In genomic region chr20:33731693-33732165, GRCh38 we compare ENCODE assay signal across 8 cellular contexts. TPM values are rescaled to one million over a fixed set of nuclear protein-coding genes. Genes with fewer than 3 reads are reported as not detected.
DNase-seq lines count a peak whose midpoint lies in the region; ATAC-seq lines count a peak whose summit lies in the region.

Gene ZNF341, plus strand, starts transcription at chr20:33731996. Its CDS starts 26 bp downstream, at chr20:33732022.

- H3K27ac ChIP-seq in CD4-positive, CD25-positive, alpha-beta regulatory T cell (ENCODE audit: insufficient read depth, low read length, poor library complexity, severe bottlenecking), result peak within 1 kb of the TSS; percentile 73
- H3K27ac ChIP-seq in effector memory CD4-positive, alpha-beta T cell (ENCODE audit: insufficient read depth, low read length, poor library complexity, severe bottlenecking), result peak within 1 kb of the TSS; percentile 56

- H3K9me3 ChIP-seq in CD4-positive, CD25-positive, alpha-beta regulatory T cell (ENCODE audit: control insufficient read depth in 2 of 2, low read length in 2 of 2), result peaks cover 0 to 8% of the 10 kb centered on the region in 2 experiments
- no peaks in the 10 kb centered on the region for H3K9me3 ChIP-seq in effector memory CD4-positive, alpha-beta T cell (ENCODE audit: control insufficient read depth, low read length)

- no peaks in the 10 kb centered on the region for H3K27me3 ChIP-seq in CD4-positive, CD25-positive, alpha-beta regulatory T cell (ENCODE audit: control insufficient read depth, insufficient read depth, low read length)
- H3K27me3 ChIP-seq in effector memory CD4-positive, alpha-beta T cell (replicated peaks; ENCODE audit: control insufficient read depth, insufficient read depth, low read length, poor library complexity, severe bottlenecking), result no peaks in the 10 kb centered on the region

- peak within 1 kb of the TSS; percentile 74 for H3K4me3 ChIP-seq in CD4-positive, CD25-positive, alpha-beta regulatory T cell (ENCODE audit: low read depth, low read length)
- peak within 1 kb of the TSS; percentile 60 for H3K4me3 ChIP-seq in effector memory CD4-positive, alpha-beta T cell (ENCODE audit: insufficient read depth, low read depth, low read length, poor library complexity, severe bottlenecking)

- H3K9me3 Mint-ChIP-seq in CD4-positive, CD25-positive, alpha-beta regulatory T cell, result peaks cover 0 to 9% (median 2%) of the 10 kb centered on the region in 7 donors
- H3K9me3 Mint-ChIP-seq in activated CD4-positive, alpha-beta memory T cell treated with anti-CD3 and anti-CD28 coated beads, Interleukin-2, amount 10 ng/mL, durations not matched to agents 7 days and 5 days, result peaks cover 8% of the 10 kb centered on the region

- ATAC-seq in CD4-positive, CD25-positive, alpha-beta regulatory T cell (ENCODE audit: low read depth in 2 of 2), result peak; percentile 86 to 88
- ATAC-seq in GM19397 (IDR thresholded peaks at IDR 0.05; ENCODE audit: unreplicated experiment) (peak; percentile 75), HG03520 (IDR thresholded peaks at IDR 0.05; ENCODE audit: unreplicated experiment) (peak; percentile 83)

- peak within 1 kb of the TSS; percentile 95 to 99 (median 97) for H3K27ac Mint-ChIP-seq in CD4-positive, CD25-positive, alpha-beta regulatory T cell
- peak within 1 kb of the TSS; percentile 91 for H3K27ac Mint-ChIP-seq in activated CD4-positive, alpha-beta memory T cell treated with anti-CD3 and anti-CD28 coated beads, Interleukin-2, amount 10 ng/mL, durations not matched to agents 7 days and 5 days

- peaks cover 3 to 30% (median 13%) of the 10 kb centered on the region in 4 donors for H3K4me1 Mint-ChIP-seq in CD4-positive, CD25-positive, alpha-beta regulatory T cell
- peaks cover 28% of the 10 kb centered on the region for H3K4me1 Mint-ChIP-seq in activated CD4-positive, alpha-beta memory T cell treated with anti-CD3 and anti-CD28 coated beads, Interleukin-2, amount 10 ng/mL, durations not matched to agents 7 days and 5 days

- POLR2A ChIA-PET in activated CD4-positive, alpha-beta memory T cell treated with anti-CD3 and anti-CD28 coated beads, Interleukin-2, amount 10 ng/mL, durations not matched to agents 7 days and 5 days (lab: Charles Lee), result interaction anchor here (0.7 to 3.2 kb wide), 23 partner anchors 10 to 381 kb away, joined by 3 to 27 read pairs (median 4); partner anchors contain the start of genes ACTL10, C20orf144, CBFA2T2 and CHMP4B

- peaks cover 16% of the 10 kb centered on the region for H3K4me1 ChIP-seq in CD4-positive, CD25-positive, alpha-beta regulatory T cell (ENCODE audit: control insufficient read depth, insufficient read depth, low read length, poor library complexity, severe bottlenecking)
- peaks cover 3% of the 10 kb centered on the region for H3K4me1 ChIP-seq in effector memory CD4-positive, alpha-beta T cell (ENCODE audit: control insufficient read depth, insufficient read depth, low read length, poor library complexity, severe bottlenecking)

- peak within 1 kb of the TSS; percentile 92 to 97 (median 94) for H3K4me3 Mint-ChIP-seq in CD4-positive, CD25-positive, alpha-beta regulatory T cell
- peak within 1 kb of the TSS; percentile 80 for H3K4me3 Mint-ChIP-seq in activated CD4-positive, alpha-beta memory T cell treated with anti-CD3 and anti-CD28 coated beads, Interleukin-2, amount 10 ng/mL, durations not matched to agents 7 days and 5 days

- peaks cover 5% of the 10 kb centered on the region for H3K36me3 Mint-ChIP-seq in CD4-positive, CD25-positive, alpha-beta regulatory T cell
- H3K36me3 Mint-ChIP-seq in activated CD4-positive, alpha-beta memory T cell treated with anti-CD3 and anti-CD28 coated beads, Interleukin-2, amount 10 ng/mL, durations not matched to agents 7 days and 5 days (ENCODE audit: low read depth), result peaks cover 17% of the 10 kb centered on the region

- CTCF ChIA-PET in activated CD4-positive, alpha-beta memory T cell treated with anti-CD3 and anti-CD28 coated beads, Interleukin-2, amount 10 ng/mL, durations not matched to agents 7 days and 5 days (lab: Charles Lee), result interaction anchor here (0.6 to 2.4 kb wide), 15 partner anchors 8 to 487 kb away, joined by 3 to 12 read pairs (median 5); partner anchors contain the start of gene PXMP4

- no peaks in the 10 kb centered on the region for H3K36me3 ChIP-seq in CD4-positive, CD25-positive, alpha-beta regulatory T cell (ENCODE audit: control insufficient read depth, insufficient read depth, low read length)
- H3K36me3 ChIP-seq in effector memory CD4-positive, alpha-beta T cell (ENCODE audit: control insufficient read depth, insufficient read depth, low read length), result no peaks in the 10 kb centered on the region

- peak; percentile 80 to 93 (median 88) for DNase-seq in CD4-positive, CD25-positive, alpha-beta regulatory T cell
- peak; percentile 96 for DNase-seq in NCI-H774 (lab: John Stamatoyannopoulos, UW)
- DNase-seq in activated CD4-positive, alpha-beta memory T cell treated with anti-CD3 and anti-CD28 coated beads, Interleukin-2, amount 10 ng/mL, durations not matched to agents 7 days and 5 days, result peak; percentile 91
- DNase-seq in effector memory CD4-positive, alpha-beta T cell, result peak in 2 of 3 donors; percentile 82
- DNase-seq in mucosa of gallbladder (ENCODE audit: low spot score), result peak; percentile 91
- peak; percentile 80 for DNase-seq in stimulated activated CD8-positive, alpha-beta memory T cell treated with anti-CD3 and anti-CD28 coated beads, Interleukin-4, amount 100 ng/mL, for 1 hour (ENCODE audit: low read depth in 2 of 2, low spot score in 1 of 2)

- H3K27me3 Mint-ChIP-seq in CD4-positive, CD25-positive, alpha-beta regulatory T cell, result peaks cover 11% of the 10 kb centered on the region
- no peaks in the 10 kb centered on the region for H3K27me3 Mint-ChIP-seq in activated CD4-positive, alpha-beta memory T cell treated with anti-CD3 and anti-CD28 coated beads, Interleukin-2, amount 10 ng/mL, durations not matched to agents 7 days and 5 days

RNA-seq across cellular contexts. Expression of gene ZNF341, which starts in this region (rescaled TPM):
- 4.6 TPM for total RNA-seq in CD4-positive, CD25-positive, alpha-beta regulatory T cell
- 1 to 10 TPM in 3 of 4 donors, under 1 TPM in 1; 0.89 to 2.0 (median 1.2) TPM for polyA plus RNA-seq in CD4-positive, CD25-positive, alpha-beta regulatory T cell
- 1 to 10 TPM; 5.6 to 5.8 TPM for total RNA-seq in activated CD4-positive, alpha-beta memory T cell treated with anti-CD3 and anti-CD28 coated beads, Interleukin-2, amount 10 ng/mL, durations not matched to agents 7 days and 5 days
- 5.8 TPM for total RNA-seq in mucosa of gallbladder

Comparison
In these comparisons a context has a peak if more than half of its experiments do, and no peak if none do; other contexts are left out.
1. Peak in every context shown above with its lines: DNase-seq, ATAC-seq, H3K4me3 ChIP-seq and H3K27ac ChIP-seq.